Comparison of ENCODE assay signal across 8 cellular contexts in genomic region chr11:121292503-121293275, GRCh38. TPM values are rescaled to one million over a fixed set of nuclear protein-coding genes. Genes with fewer than 3 reads are reported as not detected.
DNase-seq lines count a peak whose midpoint lies in the region; ATAC-seq lines count a peak whose summit lies in the region.

A gene with protein sequence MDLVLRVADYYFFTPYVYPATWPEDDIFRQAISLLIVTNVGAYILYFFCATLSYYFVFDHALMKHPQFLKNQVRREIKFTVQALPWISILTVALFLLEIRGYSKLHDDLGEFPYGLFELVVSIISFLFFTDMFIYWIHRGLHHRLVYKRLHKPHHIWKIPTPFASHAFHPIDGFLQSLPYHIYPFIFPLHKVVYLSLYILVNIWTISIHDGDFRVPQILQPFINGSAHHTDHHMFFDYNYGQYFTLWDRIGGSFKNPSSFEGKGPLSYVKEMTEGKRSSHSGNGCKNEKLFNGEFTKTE (plus strand): TSS chr11:121292771. CDS start chr11:121303376, 10,605 bp downstream.

- no peaks in the 10 kb centered on the region; a peak in 1 of 22 replicates for H3K9me3 ChIP-seq in BLaER1 treated with 17β-estradiol and CSF1 and Interleukin-3, amounts not matched to agents 10 nM and 100 nM (replicated peaks in 1 of 11)

- H3K36me3 Mint-ChIP-seq in dendritic cell treated with granulocyte-macrophage colony-stimulating factor and Interleukin-4, amounts not matched to agents 40 ng/mL and 50 ng/mL, for 4 days (ENCODE audit: low read depth) = peaks cover 33% of the 10 kb centered on the region

- peak within 1 kb of the TSS; percentile 75 to 91 (median 84) for H3K4me3 ChIP-seq in BLaER1 treated with 17β-estradiol and CSF1 and Interleukin-3, amounts not matched to agents 10 nM and 100 nM

- peaks cover 0 to 19% (median 8%) of the 10 kb centered on the region in 11 experiments; a peak in 11 of 22 replicates for H3K36me3 ChIP-seq in BLaER1 treated with 17β-estradiol and CSF1 and Interleukin-3, amounts not matched to agents 10 nM and 100 nM

- H4K20me1 ChIP-seq in BLaER1 treated with 17β-estradiol and CSF1 and Interleukin-3, amounts not matched to agents 10 nM and 100 nM = peaks cover 0 to 36% (median 14%) of the 10 kb centered on the region in 11 experiments; a peak in 11 of 22 replicates

- H3K9me3 Mint-ChIP-seq in dendritic cell treated with granulocyte-macrophage colony-stimulating factor and Interleukin-4, amounts not matched to agents 40 ng/mL and 50 ng/mL, for 4 days = no peaks in the 10 kb centered on the region

- intact Hi-C loops in dendritic cell treated with granulocyte-macrophage colony-stimulating factor and Interleukin-4, amounts not matched to agents 40 ng/mL and 50 ng/mL, for 4 days (cut with micrococcal nuclease) = no loop called here

- H3K4me2 ChIP-seq in BLaER1 treated with 17β-estradiol and CSF1 and Interleukin-3, amounts not matched to agents 10 nM and 100 nM = peak within 1 kb of the TSS; percentile 82 to 95 (median 92)

- ATAC-seq in GM19351 (IDR thresholded peaks at IDR 0.05; ENCODE audit: unreplicated experiment) (peak; percentile 94), HG03521 (IDR thresholded peaks at IDR 0.05; ENCODE audit: unreplicated experiment) (peak; percentile 98), left lobe of liver (peak; percentile 92)

- H3K9ac ChIP-seq in BLaER1 treated with 17β-estradiol and CSF1 and Interleukin-3, amounts not matched to agents 10 nM and 100 nM = peak within 1 kb of the TSS; percentile 83 to 90 (median 86)

- peak within 1 kb of the TSS; percentile 89 for H3K27ac Mint-ChIP-seq in dendritic cell treated with granulocyte-macrophage colony-stimulating factor and Interleukin-4, amounts not matched to agents 40 ng/mL and 50 ng/mL, for 4 days

- H3K4me1 ChIP-seq in BLaER1 treated with 17β-estradiol and CSF1 and Interleukin-3, amounts not matched to agents 10 nM and 100 nM = peaks cover 10 to 37% (median 22%) of the 10 kb centered on the region in 10 experiments; a peak in 19 of 20 replicates

- peaks cover 35% of the 10 kb centered on the region for H3K4me1 Mint-ChIP-seq in dendritic cell treated with granulocyte-macrophage colony-stimulating factor and Interleukin-4, amounts not matched to agents 40 ng/mL and 50 ng/mL, for 4 days (ENCODE audit: low read depth)

- peak; percentile 95 for DNase-seq in NCI-H748 (lab: John Stamatoyannopoulos, UW; ENCODE audit: unreplicated experiment)
- DNase-seq in activated CD4-positive, alpha-beta T cell treated with anti-CD3 and anti-CD28 coated beads, Interleukin-2, amount 50 U/mL, for 24 hours (ENCODE audit: low read depth in 1 of 2, low spot score in 1 of 2) = peak; percentile 80 to 89
- peak; percentile 97 for DNase-seq in left lobe of liver (ENCODE audit: low spot score)
- peak; percentile 91 for DNase-seq in stimulated activated CD4-positive, alpha-beta T cell treated with anti-CD3 and anti-CD28 coated beads, Interleukin-2, amount 100 ng/mL, for 4 hours (ENCODE audit: low read depth)

- H3K27me3 Mint-ChIP-seq in dendritic cell treated with granulocyte-macrophage colony-stimulating factor and Interleukin-4, amounts not matched to agents 40 ng/mL and 50 ng/mL, for 4 days = no peaks in the 10 kb centered on the region

- peak within 1 kb of the TSS; percentile 90 for H3K4me3 Mint-ChIP-seq in dendritic cell treated with granulocyte-macrophage colony-stimulating factor and Interleukin-4, amounts not matched to agents 40 ng/mL and 50 ng/mL, for 4 days

- peak within 1 kb of the TSS; percentile 62 to 85 (median 79) for H3K27ac ChIP-seq in BLaER1 treated with 17β-estradiol and CSF1 and Interleukin-3, amounts not matched to agents 10 nM and 100 nM

- H3K27me3 ChIP-seq in BLaER1 treated with 17β-estradiol and CSF1 and Interleukin-3, amounts not matched to agents 10 nM and 100 nM = no peaks in the 10 kb centered on the region

RNA-seq across cellular contexts. Expression of the gene that starts here (rescaled TPM):
- total RNA-seq in left lobe of liver = 85.5 TPM

Comparison
In these comparisons a context has a peak if more than half of its experiments do, and no peak if none do; other contexts are left out.
1. Peak in every context shown above with its lines: DNase-seq, ATAC-seq, H3K4me3 ChIP-seq and H3K27ac ChIP-seq.